In genomic region chr14:54135804-54136280, GRCh38 we compare ENCODE assay signal across 1 cellular context.
TF ChIP-seq lines count a peak whose summit lies in the region.

No MANE protein-coding gene starts in this region.

TF ChIP-seq in HepG2, 621 proteins besides CTCF, POLR2A, EP300 and RAD21 (continued from another document and continues in another):
- TF ChIP-seq PBX3 (CRISPR knock-in tag; IDR thresholded peaks at IDR 0.05; ENCODE audit: borderline replicate concordance): no peak
- no peak for TF ChIP-seq ZNF75D (CRISPR knock-in tag; IDR thresholded peaks at IDR 0.05; ENCODE audit: borderline replicate concordance)
- 0 out of 2 replicates have a peak, but pooled peaks have one; percentile 56 for TF ChIP-seq ZNF296 (CRISPR knock-in tag; conservative IDR thresholded peaks at IDR 0.05)
- TF ChIP-seq ZSCAN31 (CRISPR knock-in tag; IDR thresholded peaks at IDR 0.05; ENCODE audit: low read depth): peak; percentile 53; the same call in 1 of the 2 replicates
- TF ChIP-seq ZNF616 (CRISPR knock-in tag; IDR thresholded peaks at IDR 0.05; ENCODE audit: low read depth): no peak
- no peak for TF ChIP-seq KMT2A (CRISPR knock-in tag; IDR thresholded peaks at IDR 0.05)
- no peak for TF ChIP-seq ZNF512B (CRISPR knock-in tag; IDR thresholded peaks at IDR 0.05; ENCODE audit: borderline replicate concordance)
- peak; percentile 41; the same call in 1 of the 2 replicates for TF ChIP-seq MYC (CRISPR knock-in tag; IDR thresholded peaks at IDR 0.05; ENCODE audit: borderline replicate concordance)
- TF ChIP-seq TFAP4 (IDR thresholded peaks at IDR 0.05; ENCODE audit: borderline replicate concordance, low read depth): no peak; the same call in 1 of the 2 replicates
- peak; percentile 93 for TF ChIP-seq BRD4 (CRISPR knock-in tag; IDR thresholded peaks at IDR 0.05)
- TF ChIP-seq KLF15 (CRISPR knock-in tag; IDR thresholded peaks at IDR 0.05; ENCODE audit: borderline replicate concordance): no peak
- TF ChIP-seq TRIM22 (IDR thresholded peaks at IDR 0.05): no peak
- TF ChIP-seq PAX8 (CRISPR knock-in tag; IDR thresholded peaks at IDR 0.05; ENCODE audit: borderline replicate concordance): no peak
- TF ChIP-seq PHF5A (CRISPR knock-in tag; IDR thresholded peaks at IDR 0.05; ENCODE audit: low read depth, unreplicated experiment): peak; percentile 48
- TF ChIP-seq ZBTB37 (CRISPR knock-in tag; IDR thresholded peaks at IDR 0.05): peak; percentile 79; the same call in 1 of the 2 replicates
- TF ChIP-seq RBM22 (optimal IDR thresholded peaks at IDR 0.05; ENCODE audit: low read length): peak; percentile 16
- TF ChIP-seq ARNT2 (CRISPR knock-in tag; IDR thresholded peaks at IDR 0.05; ENCODE audit: low read depth): no peak
- TF ChIP-seq ZNF549 (CRISPR knock-in tag; IDR thresholded peaks at IDR 0.05): no peak
- no peak for TF ChIP-seq ZNF670 (CRISPR knock-in tag; IDR thresholded peaks at IDR 0.05; ENCODE audit: borderline replicate concordance)
- no peak for TF ChIP-seq JUN (CRISPR knock-in tag; IDR thresholded peaks at IDR 0.05)
- no peak for TF ChIP-seq POLR2AphosphoS2 (IDR thresholded peaks at IDR 0.05; ENCODE audit: low read depth, low read length)
- TF ChIP-seq THYN1 (CRISPR knock-in tag; IDR thresholded peaks at IDR 0.05; ENCODE audit: borderline replicate concordance, low read depth): no peak
- peak; percentile 77 for TF ChIP-seq ZNF12 (CRISPR knock-in tag; IDR thresholded peaks at IDR 0.05)
- peak; percentile 91 for TF ChIP-seq ETV5 (CRISPR knock-in tag; IDR thresholded peaks at IDR 0.05; ENCODE audit: borderline replicate concordance)
- no peak for TF ChIP-seq ZNF639 (CRISPR knock-in tag; conservative IDR thresholded peaks at IDR 0.05)
- no peak for TF ChIP-seq ZNF562 (CRISPR knock-in tag; IDR thresholded peaks at IDR 0.05; ENCODE audit: borderline replicate concordance)
- no peak for TF ChIP-seq SRSF1 (optimal IDR thresholded peaks at IDR 0.05; ENCODE audit: low read depth, low read length)
- 0 out of 4 replicates have a peak, but pooled peaks of 1 of the 2 experiments have one; percentile 24 for TF ChIP-seq HMGXB4 (CRISPR knock-in tag; IDR thresholded peaks at IDR 0.05; ENCODE audit: borderline replicate concordance in 1 of 2, low read depth in 1 of 2)
- TF ChIP-seq ZNF256 (CRISPR knock-in tag; conservative IDR thresholded peaks at IDR 0.05): no peak
- no peak for TF ChIP-seq GLI4 (CRISPR knock-in tag; IDR thresholded peaks at IDR 0.05; ENCODE audit: borderline replicate concordance)
- TF ChIP-seq ZBTB7B (CRISPR knock-in tag; IDR thresholded peaks at IDR 0.05): peak; percentile 98
- no peak for TF ChIP-seq ZFY (CRISPR knock-in tag; IDR thresholded peaks at IDR 0.05)
- no peak for TF ChIP-seq FOXC1 (CRISPR knock-in tag; IDR thresholded peaks at IDR 0.05; ENCODE audit: borderline replicate concordance)
- TF ChIP-seq ATF3 (CRISPR knock-in tag; IDR thresholded peaks at IDR 0.05): peak; percentile 49; the same call in 1 of the 2 replicates
- no peak; the same call in 1 of the 2 replicates for TF ChIP-seq ZNF124 (CRISPR knock-in tag; IDR thresholded peaks at IDR 0.05)
- TF ChIP-seq ZNF598 (CRISPR knock-in tag; IDR thresholded peaks at IDR 0.05; ENCODE audit: borderline replicate concordance): no peak
- no peak for TF ChIP-seq YEATS4 (CRISPR knock-in tag; IDR thresholded peaks at IDR 0.05; ENCODE audit: borderline replicate concordance)
- TF ChIP-seq BHLHE40 (IDR thresholded peaks at IDR 0.05; ENCODE audit: low read length): no peak
- peak; percentile 86; the same call in 1 of the 2 replicates for TF ChIP-seq CBFB (CRISPR knock-in tag; IDR thresholded peaks at IDR 0.05)
- TF ChIP-seq RORA (CRISPR knock-in tag; IDR thresholded peaks at IDR 0.05): no peak
- TF ChIP-seq TP53 (CRISPR knock-in tag; conservative IDR thresholded peaks at IDR 0.05): no peak
- TF ChIP-seq FOXP4 (CRISPR knock-in tag; IDR thresholded peaks at IDR 0.05): peak; percentile 92
- no peak for TF ChIP-seq EED (CRISPR knock-in tag; IDR thresholded peaks at IDR 0.05)
- no peak; the same call in 1 of the 2 replicates for TF ChIP-seq TFDP1 (CRISPR knock-in tag; IDR thresholded peaks at IDR 0.05; ENCODE audit: borderline replicate concordance)
- no peak for TF ChIP-seq RARG (CRISPR knock-in tag; IDR thresholded peaks at IDR 0.05; ENCODE audit: low read depth)
- 0 out of 2 replicates have a peak, but pooled peaks have one; percentile 37 for TF ChIP-seq ZNF629 (CRISPR knock-in tag; conservative IDR thresholded peaks at IDR 0.05)
- peak; percentile 69 for TF ChIP-seq MAX (IDR thresholded peaks at IDR 0.05)
- TF ChIP-seq ZNF839 (CRISPR knock-in tag; IDR thresholded peaks at IDR 0.05; ENCODE audit: borderline replicate concordance): no peak
- TF ChIP-seq CENPT (CRISPR knock-in tag; IDR thresholded peaks at IDR 0.05; ENCODE audit: low read depth): no peak
- no peak for TF ChIP-seq ZNF432 (CRISPR knock-in tag; IDR thresholded peaks at IDR 0.05; ENCODE audit: borderline replicate concordance)
- TF ChIP-seq PRPF4 (IDR thresholded peaks at IDR 0.05; ENCODE audit: low read depth, low read length, poor library complexity, severe bottlenecking): no peak
- no peak for TF ChIP-seq FUBP1 (CRISPR knock-in tag; IDR thresholded peaks at IDR 0.05; ENCODE audit: borderline replicate concordance)
